ENCODE assay signal across 13 cellular contexts in the genomic region with DNA sequence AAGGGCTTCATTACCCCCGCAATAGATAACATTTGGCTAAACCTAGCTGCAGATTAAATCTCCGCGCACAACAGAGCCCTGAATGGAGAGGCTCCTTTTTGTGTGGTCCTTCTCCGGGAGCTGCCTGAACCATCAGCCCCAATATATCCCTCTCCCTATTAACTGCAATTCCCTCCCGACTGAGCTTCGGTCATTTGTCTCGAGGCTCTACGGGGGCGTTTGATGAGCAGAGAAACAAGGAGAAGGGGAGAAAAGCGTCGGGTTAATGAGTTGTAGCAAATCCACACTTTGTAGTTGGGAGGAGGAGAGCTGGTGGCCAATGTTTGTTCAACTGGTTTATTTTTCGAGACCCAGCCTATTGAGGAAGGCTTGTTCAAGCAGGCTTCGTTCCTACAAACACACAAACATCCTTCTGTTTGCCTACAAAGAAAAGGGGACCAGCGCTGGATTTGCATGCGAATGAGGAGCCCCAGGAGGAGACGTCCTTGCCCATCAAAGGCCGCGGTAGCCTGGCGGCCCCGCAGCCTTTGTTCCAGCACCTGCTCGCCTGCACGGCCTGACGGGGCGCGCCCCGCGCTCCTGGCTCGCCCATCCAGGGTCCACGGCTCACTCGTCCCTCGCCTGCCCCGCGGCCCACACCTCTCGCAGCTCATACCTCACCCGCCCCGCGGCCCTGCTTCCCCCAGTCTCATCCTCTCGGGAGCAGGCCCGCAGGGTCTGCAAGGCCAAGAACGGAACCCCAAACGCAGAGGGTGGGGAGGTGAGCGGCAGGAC. TPM values are rescaled to one million over a fixed set of nuclear protein-coding genes. Genes with fewer than 3 reads are reported as not detected.
DNase-seq lines count a peak whose midpoint lies in the region; ATAC-seq and TF ChIP-seq lines count a peak whose summit lies in the region.
"Had no signal": no experiment of that assay in that cellular context is flagged by ENCODE, and none has a peak within 500 bp of the region (broad histone marks: within the 10 kb centered on the region; RNA-seq: fewer than 3 reads in every experiment).

No MANE protein-coding gene starts in this region.

- DNase-seq in GM03348 (ENCODE audit: low spot score) (peak; percentile 14), NCI-H1092 (lab: John Stamatoyannopoulos, UW) (peak; percentile 37), dorsolateral prefrontal cortex (no peak), mucosa of descending colon (no peak), osteoblast (ENCODE audit: insufficient read length, low spot score, missing footprints) (no peak)
- DNase-seq: activated CD8-positive, alpha-beta memory T cell treated with anti-CD3 and anti-CD28 coated beads, Interleukin-2, amount 50 U/mL, for 48 hours; head of caudate nucleus; sigmoid colon; testis had no signal

- no peak for TF ChIP-seq RAD21 in neural cell (conservative IDR thresholded peaks at IDR 0.05)

- no peaks in the 10 kb centered on the region for H3F3A ChIP-seq in neural cell (ENCODE audit: insufficient read depth, low read length, poor library complexity, severe bottlenecking)

- H3K27ac ChIP-seq in dorsolateral prefrontal cortex (peak overlapping the region in 12 of 59 donors; percentile 1 to 73 (median 36)), neural cell (ENCODE audit: low read length) (no peak overlapping the region), osteoblast (ENCODE audit: low read depth, low read length) (no peak overlapping the region)
- H3K27ac ChIP-seq: ascending aorta, RWPE1, sigmoid colon, testis had no signal

- no peaks in the 10 kb centered on the region for H3K9me2 ChIP-seq in neural cell (ENCODE audit: insufficient read depth, low read length)

- H3K4me1 ChIP-seq in mucosa of descending colon (ENCODE audit: low read depth) (no peaks in the 10 kb centered on the region), osteoblast (ENCODE audit: insufficient read depth, low read length) (peaks cover 16% of the 10 kb centered on the region)

- no peaks in the 10 kb centered on the region for H3K79me2 ChIP-seq in neural cell (replicated peaks; ENCODE audit: insufficient read depth, low read length)
- peaks cover 63% of the 10 kb centered on the region for H3K79me2 ChIP-seq in osteoblast (ENCODE audit: insufficient read depth, low read length)

- H3K36me3 ChIP-seq in neural cell (ENCODE audit: insufficient read depth, low read length) (no peaks in the 10 kb centered on the region), mucosa of descending colon (ENCODE audit: low read depth) (no peaks in the 10 kb centered on the region), osteoblast (ENCODE audit: insufficient read depth, low read length) (peaks cover 10% of the 10 kb centered on the region)
- H3K36me3 ChIP-seq: sigmoid colon had no signal

- intact Hi-C loops in dorsolateral prefrontal cortex (cut with DNase I) (loop anchor here in 1 of 2 donors (10.0 kb wide), 2 partner anchors 149 to 229 kb away; no protein-coding TSS in a partner anchor), mucosa of descending colon (cut with DNase I, micrococcal nuclease) (loop anchor here in 1 of 2 donors (5.0 kb wide), 1 partner anchor 227 kb away; no protein-coding TSS in a partner anchor)

- TF ChIP-seq CTCF in dorsolateral prefrontal cortex (IDR thresholded peaks at IDR 0.05 in 54 of 56, conservative IDR thresholded peaks at IDR 0.05 in 2 of 56; ENCODE audit: low read depth in 1 of 56, partially characterized antibody in 56 of 56) (no peak), neural cell (IDR thresholded peaks at IDR 0.05; ENCODE audit: poor library complexity, severe bottlenecking) (no peak), mucosa of descending colon (IDR thresholded peaks at IDR 0.05) (no peak), osteoblast (IDR thresholded peaks at IDR 0.05; ENCODE audit: extremely low read depth, low read depth, low read length) (no peak)

- TF ChIP-seq EP300 in neural cell (conservative IDR thresholded peaks at IDR 0.05; ENCODE audit: poor library complexity, severe bottlenecking) = no peak

- peak overlapping the region in 32 of 59 donors; percentile 1 to 58 (median 38) for H3K4me3 ChIP-seq in dorsolateral prefrontal cortex
- no peak overlapping the region for H3K4me3 ChIP-seq in neural cell (ENCODE audit: low read length)
- no peak overlapping the region for H3K4me3 ChIP-seq in mucosa of descending colon
- no peak overlapping the region for H3K4me3 ChIP-seq in osteoblast (ENCODE audit: insufficient read depth, low read length)
- H3K4me3 ChIP-seq: ascending aorta, sigmoid colon had no signal

- H3K4me2 ChIP-seq in neural cell (ENCODE audit: low read length) (no peak overlapping the region), osteoblast (ENCODE audit: insufficient read depth, low read length) (no peak overlapping the region)

- ATAC-seq in mucosa of descending colon (no peak), HG02970 (IDR thresholded peaks at IDR 0.05; ENCODE audit: low FRiP score, unreplicated experiment) (no peak)

- no peak overlapping the region for H2AFZ ChIP-seq in neural cell (ENCODE audit: low read depth, low read length)
- no peak overlapping the region for H2AFZ ChIP-seq in osteoblast (ENCODE audit: low read length)

- H3K9me3 ChIP-seq in neural cell (ENCODE audit: low read length) (no peaks in the 10 kb centered on the region), mucosa of descending colon (no peaks in the 10 kb centered on the region), osteoblast (ENCODE audit: low read depth, low read length) (no peaks in the 10 kb centered on the region)
- H3K9me3 ChIP-seq: ascending aorta, sigmoid colon, testis had no signal

- H4K20me1 ChIP-seq in neural cell (ENCODE audit: insufficient read depth) = no peaks in the 10 kb centered on the region
- peaks cover 8% of the 10 kb centered on the region for H4K20me1 ChIP-seq in osteoblast (ENCODE audit: insufficient read depth, low read length)

- H3K9ac ChIP-seq in neural cell (ENCODE audit: low read length) = no peak overlapping the region

- H3K27me3 ChIP-seq in dorsolateral prefrontal cortex (peaks cover 12 to 96% (median 84%) of the 10 kb centered on the region in 45 donors), neural cell (ENCODE audit: insufficient read depth, low read depth, low read length) (peaks cover 89% of the 10 kb centered on the region), osteoblast (ENCODE audit: insufficient read depth, low read length) (no peaks in the 10 kb centered on the region)
- H3K27me3 ChIP-seq: ascending aorta had no signal

TF ChIP-seq in neural cell, 6 proteins besides CTCF, POLR2A, EP300 and RAD21:
- TF ChIP-seq EZH2 (IDR thresholded peaks at IDR 0.05; ENCODE audit: borderline replicate concordance, insufficient read depth, low read length, poor library complexity, severe bottlenecking) = peak; percentile 83
- no peak for TF ChIP-seq MXI1 (conservative IDR thresholded peaks at IDR 0.05; ENCODE audit: poor library complexity, severe bottlenecking)

RNA-seq across cellular contexts. Expression of gene FOXD1, which starts 4.7 kb away (rescaled TPM):
- total RNA-seq in dorsolateral prefrontal cortex (10 to 100 TPM in 1 of 120 experiments, 1 to 10 TPM in 110, under 1 TPM in 9; 0.46 to 10.1 (median 2.2) TPM), mucosa of descending colon (under 1 TPM in 1 of 3 donors, not detected in 2; 0.16 TPM), osteoblast (12.7 and 17.0 TPM in 2 replicates)
- polyA plus RNA-seq in neural cell = not detected in 2 replicates
- not detected in 2 replicates for polyA minus RNA-seq in neural cell

RNA-seq across cellular contexts. Expression of gene BTF3, which starts 54.3 kb away (rescaled TPM):
- 100 to 1,000 TPM; 164 to 273 (median 215) TPM for total RNA-seq in dorsolateral prefrontal cortex
- polyA plus RNA-seq in neural cell = 307 and 324 TPM in 2 replicates
- 152 and 187 TPM in 2 replicates for polyA minus RNA-seq in neural cell
- 100 to 1,000 TPM; 460 to 520 (median 486) TPM for total RNA-seq in mucosa of descending colon
- total RNA-seq in osteoblast = 207 and 218 TPM in 2 replicates

Comparison
In these comparisons a context has a peak if more than half of its experiments do, and no peak if none do; other contexts are left out.
1. DNase-seq: peak in GM03348 (single experiment) and NCI-H1092 (single experiment); none in dorsolateral prefrontal cortex (0 of 10), mucosa of descending colon (0 of 3) and osteoblast (single experiment).
2. H3K4me3 ChIP-seq: peak in dorsolateral prefrontal cortex (32 of 59); none in neural cell (single experiment), mucosa of descending colon (single experiment) and osteoblast (single experiment).